31 cellular contexts compared by ENCODE assay signal in genomic region chr5:176724472-176724871, GRCh38.
A peak's percentile ranks its signal among the peaks of the same experiment; 100 is the strongest.
DNase-seq lines count a peak whose midpoint lies in the region; ATAC-seq, FAIRE-seq and TF ChIP-seq lines count a peak whose summit lies in the region.
"Had no signal": no experiment of that assay in that cellular context is flagged by ENCODE, and none has a peak within 500 bp of the region (broad histone marks: within the 10 kb centered on the region; RNA-seq: fewer than 3 reads in every experiment).

No MANE protein-coding gene starts in this region.

- no peak overlapping the region for H3K9ac ChIP-seq in endodermal cell (ENCODE audit: extremely low read depth, low read length, poor library complexity, severe bottlenecking)
- H3K9ac ChIP-seq: SK-N-SH had no signal

- no peaks in the 10 kb centered on the region for H3K36me3 Mint-ChIP-seq in endodermal cell (ENCODE audit: low read depth)
- H3K36me3 Mint-ChIP-seq: CD8-positive, alpha-beta T cell had no signal

- peaks cover 39% of the 10 kb centered on the region for H3K4me1 Mint-ChIP-seq in endodermal cell

- no peaks in the 10 kb centered on the region for H3K36me3 ChIP-seq in HEK293 (ENCODE audit: control insufficient read depth in 2 of 2, insufficient read depth in 1 of 2, low read length in 2 of 2)
- H3K36me3 ChIP-seq in endodermal cell (ENCODE audit: control insufficient read depth, insufficient read depth, low read length): no peaks in the 10 kb centered on the region
- H3K36me3 ChIP-seq: spleen, thyroid gland had no signal

- CTCF ChIA-PET in HEK293 (lab: Yijun Ruan, JAX): no interaction called here

- H3K9me3 Mint-ChIP-seq in endodermal cell: no peaks in the 10 kb centered on the region
- H3K9me3 Mint-ChIP-seq: activated CD8-positive, alpha-beta T cell treated with anti-CD3 and anti-CD28 coated beads for 36 hours; activated naive CD8-positive, alpha-beta T cell treated with anti-CD3 and anti-CD28 coated beads, Interleukin-2, amount 50 U/mL, for 24 hours; CD8-positive, alpha-beta T cell; T-helper 2 cell treated with Interferon-gamma antibody and Interleukin-4, amounts not matched to agents 5 μg/mL and 100 μg/mL, for 36 hours had no signal

- H3K4me1 ChIP-seq in HEK293 (ENCODE audit: control insufficient read depth, insufficient read depth, low read length) (no peaks in the 10 kb centered on the region), endodermal cell (ENCODE audit: control insufficient read depth, insufficient read depth, low read length) (peaks cover 7% of the 10 kb centered on the region)
- H3K4me1 ChIP-seq: body of pancreas, thyroid gland had no signal

- ATAC-seq in GM19023 (IDR thresholded peaks at IDR 0.05; ENCODE audit: unreplicated experiment): no peak
- ATAC-seq: activated CD8-positive, alpha-beta T cell treated with anti-CD3 and anti-CD28 coated beads for 36 hours; activated naive CD8-positive, alpha-beta T cell treated with anti-CD3 and anti-CD28 coated beads, Interleukin-2, amount 50 U/mL, for 24 hours; body of pancreas; CD8-positive, alpha-beta T cell; esophagus mucosa; stimulated activated naive CD8-positive, alpha-beta T cell treated with anti-CD3 and anti-CD28 coated beads, Interleukin-15, Interleukin-2, amounts not matched to agents 100 U/mL and 50 U/mL, for 24 hours had no signal

- H3K4me3 Mint-ChIP-seq in endodermal cell: no peak overlapping the region
- H3K4me3 Mint-ChIP-seq: activated CD8-positive, alpha-beta T cell treated with anti-CD3 and anti-CD28 coated beads for 36 hours; activated naive CD8-positive, alpha-beta T cell treated with anti-CD3 and anti-CD28 coated beads, Interleukin-2, amount 50 U/mL, for 24 hours; CD8-positive, alpha-beta T cell; T-helper 2 cell treated with Interferon-gamma antibody and Interleukin-4, amounts not matched to agents 5 μg/mL and 100 μg/mL, for 36 hours had no signal

- H3K27ac ChIP-seq in HEK293 (ENCODE audit: extremely low read depth, low read depth, low read length) (no peak overlapping the region), endodermal cell (ENCODE audit: low read depth, low read length) (no peak overlapping the region)
- H3K27ac ChIP-seq: 22Rv1, body of pancreas, RWPE1, spleen, thyroid gland had no signal

- FAIRE-seq in frontal cortex (lab: Jason Lieb, UNC): no peak
- FAIRE-seq in GM12892 (lab: Jason Lieb, UNC): no peak
- FAIRE-seq: kidney had no signal

- TF ChIP-seq CTCF in HEK293 (tag by site-specific recombination; IDR thresholded peaks at IDR 0.05): no peak
- peak; percentile 13 for TF ChIP-seq CTCF in endodermal cell (conservative IDR thresholded peaks at IDR 0.05)

- no peaks in the 10 kb centered on the region for H3K27me3 ChIP-seq in endodermal cell (ENCODE audit: control insufficient read depth, insufficient read depth, low read length, poor library complexity, severe bottlenecking)
- H3K27me3 ChIP-seq: body of pancreas, thyroid gland had no signal

- 0 to 78% methylated on average over 1 to 8 of the region's 8 CpGs for WGBS in endodermal cell (ENCODE audit: insufficient coverage in 1 of 2, insufficient read length in 1 of 2), 2 experiments

- H3K4me3 ChIP-seq in HEK293 (ENCODE audit: low read depth, low read length): no peak overlapping the region
- H3K4me3 ChIP-seq in endodermal cell (ENCODE audit: low read length): no peak overlapping the region
- H3K4me3 ChIP-seq: body of pancreas, lung, spleen, thyroid gland had no signal

- no peaks in the 10 kb centered on the region for H3K27me3 Mint-ChIP-seq in endodermal cell (ENCODE audit: insufficient read depth)

- DNase-seq in DMS 273 (lab: John Stamatoyannopoulos, UW; ENCODE audit: unreplicated experiment) (peak; percentile 39), DMS 273 treated with DMSO at 0.1 percent for 48 hours (lab: John Stamatoyannopoulos, UW) (no peak), NCI-H2171 treated with DMSO at 0.1 percent for 48 hours (lab: John Stamatoyannopoulos, UW) (peak; percentile 67), endodermal cell (peak; percentile 71), frontal cortex (ENCODE audit: low spot score in 2 of 2) (no peak), GM12892 (ENCODE audit: insufficient read length) (no peak)
- DNase-seq: activated CD4-positive, CD25-positive, alpha-beta regulatory T cell; activated CD8-positive, alpha-beta T cell treated with anti-CD3 and anti-CD28 coated beads for 36 hours; activated effector memory CD4-positive, alpha-beta T cell treated with anti-CD3 and anti-CD28 coated beads, Interleukin-2, amount 50 U/mL, for 16 hours; activated naive CD8-positive, alpha-beta T cell treated with anti-CD3 and anti-CD28 coated beads, Interleukin-2, amount 50 U/mL, for 24 hours; activated T-cell treated with anti-CD3 and anti-CD28 coated beads for 4 hours; body of pancreas; CD8-positive, alpha-beta T cell; DMS79; effector CD8-positive, alpha-beta T cell; foreskin melanocyte; kidney; NCI-H446 treated with DMSO at 0.1 percent for 48 hours; occipital lobe; SK-N-SH; spleen; stimulated activated CD4-positive, alpha-beta T cell treated with anti-CD3 and anti-CD28 coated beads, Interleukin-4, amount 100 ng/mL, for 1 hour; stimulated activated naive CD8-positive, alpha-beta T cell treated with anti-CD3 and anti-CD28 coated beads, Interleukin-15, Interleukin-2, amounts not matched to agents 100 U/mL and 50 U/mL, for 24 hours; thyroid gland had no signal

- H3K27ac Mint-ChIP-seq in endodermal cell: no peak overlapping the region
- H3K27ac Mint-ChIP-seq: activated CD8-positive, alpha-beta T cell treated with anti-CD3 and anti-CD28 coated beads for 36 hours; activated naive CD8-positive, alpha-beta T cell treated with anti-CD3 and anti-CD28 coated beads, Interleukin-2, amount 50 U/mL, for 24 hours; CD8-positive, alpha-beta T cell; T-helper 2 cell treated with Interferon-gamma antibody and Interleukin-4, amounts not matched to agents 5 μg/mL and 100 μg/mL, for 36 hours had no signal

- H3K9me3 ChIP-seq in HEK293 (ENCODE audit: control insufficient read depth, insufficient read depth, low read depth, low read length): no peaks in the 10 kb centered on the region
- no peaks in the 10 kb centered on the region for H3K9me3 ChIP-seq in endodermal cell (ENCODE audit: control insufficient read depth, low read length)
- H3K9me3 ChIP-seq: body of pancreas, SK-N-SH, spleen, thyroid gland had no signal

- POLR2A ChIA-PET in HEK293 (lab: Yijun Ruan, JAX): no interaction called here

- no peak for TF ChIP-seq POLR2A in GM12892 (IDR thresholded peaks at IDR 0.05; ENCODE audit: low read depth, low read length)

TF ChIP-seq in HEK293, 187 proteins besides CTCF, POLR2A, EP300 and RAD21:
- TF ChIP-seq ZBTB17 (tag by site-specific recombination; IDR thresholded peaks at IDR 0.05): peak; percentile 79
- TF ChIP-seq ZFP37 (tag by site-specific recombination; IDR thresholded peaks at IDR 0.05): no peak

Comparison
In these comparisons a context has a peak if more than half of its experiments do, and no peak if none do; other contexts are left out.
1. DNase-seq: peak in DMS 273 (single experiment), NCI-H2171 treated with DMSO at 0.1 percent for 48 hours (single experiment) and endodermal cell (single experiment); none in DMS 273 treated with DMSO at 0.1 percent for 48 hours (single experiment), frontal cortex (0 of 2) and GM12892 (single experiment).